8 cellular contexts compared by ENCODE assay signal in genomic region chr3:16514021-16514700, GRCh38. TPM values are rescaled to one million over a fixed set of nuclear protein-coding genes. Genes with fewer than 3 reads are reported as not detected.
DNase-seq lines count a peak whose midpoint lies in the region; ATAC-seq and TF ChIP-seq lines count a peak whose summit lies in the region.

No MANE protein-coding gene starts in this region.

- peaks cover 0 to 17% (median 0%) of the 10 kb centered on the region in 5 donors for H3K36me3 Mint-ChIP-seq in naive thymus-derived CD4-positive, alpha-beta T cell

- H3K36me3 ChIP-seq in naive thymus-derived CD4-positive, alpha-beta T cell (ENCODE audit: control insufficient read depth in 2 of 3, insufficient read depth in 3 of 3, low read length in 3 of 3): peaks cover 0 to 8% (median 0%) of the 10 kb centered on the region in 3 experiments

- POLR2A ChIA-PET in AG04450 (lab: Yijun Ruan, JAX): interaction anchor here (1.0 to 2.8 kb wide), 2 partner anchors 37 to 57 kb away, joined by 3 to 13 read pairs; no protein-coding TSS in a partner anchor
- POLR2A ChIA-PET in naive thymus-derived CD4-positive, alpha-beta T cell (lab: Charles Lee): interaction anchor here (0.6 to 4.6 kb wide), 6 partner anchors 12 to 257 kb away, joined by 3 to 39 read pairs (median 3); no protein-coding TSS in a partner anchor

- intact Hi-C loops in naive thymus-derived CD4-positive, alpha-beta T cell (cut with micrococcal nuclease): loop anchor here in 1 of 2 donors (5.0 kb wide), 1 partner anchor 638 kb away; no protein-coding TSS in a partner anchor

- peak overlapping the region; percentile 21 for H3K27ac ChIP-seq in AG04450 (ENCODE audit: low read depth, low read length)
- H3K27ac ChIP-seq in naive thymus-derived CD4-positive, alpha-beta T cell (ENCODE audit: low read depth, low read length): peak overlapping the region; percentile 88

- H3K27me3 Mint-ChIP-seq in naive thymus-derived CD4-positive, alpha-beta T cell: no peaks in the 10 kb centered on the region

- ATAC-seq in naive thymus-derived CD4-positive, alpha-beta T cell: no peak
- ATAC-seq in left lobe of liver: no peak

- H3K4me1 ChIP-seq in naive thymus-derived CD4-positive, alpha-beta T cell (ENCODE audit: control insufficient read depth in 2 of 2, insufficient read depth in 2 of 2, low read length in 2 of 2): peaks cover 40 to 52% of the 10 kb centered on the region in 2 donors

- H3K4me3 ChIP-seq in AG04450 (ENCODE audit: low read depth, low read length) (peak overlapping the region; percentile 96), choroid plexus epithelial cell (ENCODE audit: low read depth, low read length) (peak overlapping the region; percentile 92)
- peak overlapping the region; percentile 67 for H3K4me3 ChIP-seq in Jurkat, Clone E6-1 (ENCODE audit: low read length)
- H3K4me3 ChIP-seq in naive thymus-derived CD4-positive, alpha-beta T cell (ENCODE audit: low read length): peak overlapping the region; percentile 54

- H3K27ac Mint-ChIP-seq in naive thymus-derived CD4-positive, alpha-beta T cell: peak overlapping the region; percentile 75 to 99 (median 95)

- TF ChIP-seq CTCF in AG04450 (IDR thresholded peaks at IDR 0.05; ENCODE audit: low read depth, low read length): no peak
- TF ChIP-seq CTCF in choroid plexus epithelial cell (conservative IDR thresholded peaks at IDR 0.05; ENCODE audit: low read depth, low read length): no peak

- peak overlapping the region; percentile 82 to 98 (median 94) for H3K4me3 Mint-ChIP-seq in naive thymus-derived CD4-positive, alpha-beta T cell

- DNase-seq in AG04450 (ENCODE audit: low read depth, low spot score) (no peak), choroid plexus epithelial cell (ENCODE audit: low read depth) (no peak), RKO (ENCODE audit: low spot score) (no peak), MV-4-11 (lab: John Stamatoyannopoulos, UW) (no peak), left lobe of liver (ENCODE audit: low spot score) (no peak)
- no peak for DNase-seq in Jurkat, Clone E6-1 (ENCODE audit: low read depth, low spot score)
- no peak for DNase-seq in naive thymus-derived CD4-positive, alpha-beta T cell
- DNase-seq in stimulated activated CD4-positive, alpha-beta T cell treated with anti-CD3 and anti-CD28 coated beads, Interleukin-4, amount 100 ng/mL, for 24 hours: no peak

- CTCF ChIA-PET in AG04450 (lab: Charles Lee): interaction anchor here (1.0 kb wide), 1 partner anchor 36 kb away, joined by 3 read pairs; no protein-coding TSS in a partner anchor
- CTCF ChIA-PET in naive thymus-derived CD4-positive, alpha-beta T cell (lab: Charles Lee): interaction anchor here (1.0 to 1.6 kb wide), 2 partner anchors 32 to 224 kb away, joined by 3 to 6 read pairs; no protein-coding TSS in a partner anchor

- H3K9me3 Mint-ChIP-seq in naive thymus-derived CD4-positive, alpha-beta T cell: peaks cover 0 to 8% (median 2%) of the 10 kb centered on the region in 11 donors

- peaks cover 5% of the 10 kb centered on the region; the same call in 1 of the 2 replicates for H3K9me3 ChIP-seq in AG04450 (ENCODE audit: control insufficient read depth, insufficient read depth, low read length)
- no peaks in the 10 kb centered on the region for H3K9me3 ChIP-seq in naive thymus-derived CD4-positive, alpha-beta T cell (ENCODE audit: control insufficient read depth in 2 of 3, low read length in 3 of 3)

- H3K4me1 Mint-ChIP-seq in naive thymus-derived CD4-positive, alpha-beta T cell: peaks cover 48 to 64% (median 59%) of the 10 kb centered on the region in 7 donors

- H3K27me3 ChIP-seq in AG04450 (ENCODE audit: control insufficient read depth, insufficient read depth, low read length): no peaks in the 10 kb centered on the region
- H3K27me3 ChIP-seq in naive thymus-derived CD4-positive, alpha-beta T cell (ENCODE audit: control insufficient read depth in 2 of 2, insufficient read depth in 2 of 2, low read length in 2 of 2): no peaks in the 10 kb centered on the region

RNA-seq across cellular contexts. Expression of gene RFTN1, which starts 0.7 kb away (rescaled TPM):
- polyA plus RNA-seq in AG04450 (2011; rRNA removed): 97.3 and 110 TPM in 2 replicates
- 91.8 and 101 TPM in 2 replicates for polyA minus RNA-seq in AG04450 (2011; rRNA and poly(A)+ RNA removed)
- polyA plus RNA-seq in Jurkat, Clone E6-1 (2012; ENCODE audit: insufficient read depth, insufficient read length): 16.2 TPM
- total RNA-seq in naive thymus-derived CD4-positive, alpha-beta T cell: 10 to 100 TPM; 51.1 to 68.8 (median 61.5) TPM
- 10 to 100 TPM; 44.8 to 53.2 TPM for polyA plus RNA-seq in naive thymus-derived CD4-positive, alpha-beta T cell
- 20.9 TPM for total RNA-seq in left lobe of liver
